Comparison of ENCODE assay signal across 8 cellular contexts in genomic region chr4:169270810-169271691, GRCh38. TPM values are rescaled to one million over a fixed set of nuclear protein-coding genes. Genes with fewer than 3 reads are reported as not detected.
DNase-seq lines count a peak whose midpoint lies in the region; ATAC-seq and TF ChIP-seq lines count a peak whose summit lies in the region.

Gene SH3RF1 (minus strand): TSS chr4:169270956. CDS start chr4:169269212, 1,744 bp downstream.

- H3K4me3 ChIP-seq in WI38 (ENCODE audit: low read depth, low read length) = peak within 1 kb of the TSS; percentile 80

- peak; percentile 60 for TF ChIP-seq POLR2A in GM18505 (IDR thresholded peaks at IDR 0.05; ENCODE audit: borderline replicate concordance, extremely low read depth, insufficient read depth, insufficient read length)

- DNase-seq in Ammon's horn (ENCODE audit: low spot score) (peak; percentile 91), NCI-H1694 treated with DMSO at 0.1 percent for 48 hours (lab: John Stamatoyannopoulos, UW) (peak; percentile 30), mucosa of gallbladder (ENCODE audit: low spot score) (peak; percentile 87), substantia nigra (lab: John Stamatoyannopoulos, UW) (peak; percentile 11 to 85 (median 67))

- TF ChIP-seq CTCF in WI38 (IDR thresholded peaks at IDR 0.05; ENCODE audit: low read depth, low read length) = peak; percentile 14; the same call in 1 of the 2 replicates

- ATAC-seq in GM18505 (IDR thresholded peaks at IDR 0.05; ENCODE audit: unreplicated experiment) (peak; percentile 57), HG02852 (IDR thresholded peaks at IDR 0.05; ENCODE audit: unreplicated experiment) (peak; percentile 59), esophagus mucosa (peak; percentile 95)

- peak within 1 kb of the TSS; percentile 89 for H3K27ac ChIP-seq in substantia nigra (ENCODE audit: low read depth, low read length, poor library complexity, severe bottlenecking)

RNA-seq across cellular contexts. Expression of gene SH3RF1, which starts in this region (rescaled TPM):
- total RNA-seq in esophagus mucosa (5.4 TPM), mucosa of gallbladder (46.0 TPM)

Comparison
In these comparisons a context has a peak if more than half of its experiments do, and no peak if none do; other contexts are left out.
1. Peak in every context shown above with its lines: DNase-seq, ATAC-seq, H3K4me3 ChIP-seq and H3K27ac ChIP-seq.
2. DNase-seq: peak in every context shown above with its lines; median percentile 91 in Ammon's horn; 87 in mucosa of gallbladder; 67 in substantia nigra; 30 in NCI-H1694 treated with DMSO at 0.1 percent for 48 hours.